Comparison of ENCODE assay signal across 18 cellular contexts in genomic region chr2:24912986-24913385, GRCh38.
"Had no signal": no experiment of that assay in that cellular context is flagged by ENCODE, and none has a peak within 500 bp of the region (broad histone marks: within the 10 kb centered on the region; RNA-seq: fewer than 3 reads in every experiment).

No MANE protein-coding gene starts in this region.

- H3K4me3 Mint-ChIP-seq: activated naive CD4-positive, alpha-beta T cell treated with anti-CD3 and anti-CD28 coated beads for 36 hours; activated T-helper 17 cell treated with anti-CD3 and anti-CD28 coated beads, Interleukin-2, amount 50 U/mL, for 72 hours; central memory CD8-positive, alpha-beta T cell; dendritic cell treated with granulocyte-macrophage colony-stimulating factor and Interleukin-4, amounts not matched to agents 40 ng/mL and 50 ng/mL, for 4 days; mesothelial cell of epicardium; stimulated activated naive CD8-positive, alpha-beta T cell treated with anti-CD3 and anti-CD28 coated beads, Interleukin-15, Interleukin-2, amounts not matched to agents 100 ng/mL and 50 ng/mL, for 24 hours had no signal

- H3K27me3 Mint-ChIP-seq: activated T-helper 17 cell treated with anti-CD3 and anti-CD28 coated beads, Interleukin-2, amount 50 U/mL, for 72 hours; central memory CD8-positive, alpha-beta T cell; stimulated activated naive CD8-positive, alpha-beta T cell treated with anti-CD3 and anti-CD28 coated beads, Interleukin-15, Interleukin-2, amounts not matched to agents 100 ng/mL and 50 ng/mL, for 24 hours had no signal

- H3K9me3 Mint-ChIP-seq: activated naive CD4-positive, alpha-beta T cell treated with anti-CD3 and anti-CD28 coated beads for 36 hours; activated T-helper 17 cell treated with anti-CD3 and anti-CD28 coated beads, Interleukin-2, amount 50 U/mL, for 72 hours; central memory CD8-positive, alpha-beta T cell; dendritic cell treated with granulocyte-macrophage colony-stimulating factor and Interleukin-4, amounts not matched to agents 40 ng/mL and 50 ng/mL, for 4 days; stimulated activated naive CD8-positive, alpha-beta T cell treated with anti-CD3 and anti-CD28 coated beads, Interleukin-15, Interleukin-2, amounts not matched to agents 100 ng/mL and 50 ng/mL, for 24 hours had no signal

- ATAC-seq: activated T-helper 17 cell treated with anti-CD3 and anti-CD28 coated beads, Interleukin-2, amount 50 U/mL, for 72 hours; esophagus mucosa; gastrocnemius medialis; left lobe of liver had no signal

- H3K27ac Mint-ChIP-seq: activated naive CD4-positive, alpha-beta T cell treated with anti-CD3 and anti-CD28 coated beads for 36 hours; activated T-helper 17 cell treated with anti-CD3 and anti-CD28 coated beads, Interleukin-2, amount 50 U/mL, for 72 hours; dendritic cell treated with granulocyte-macrophage colony-stimulating factor and Interleukin-4, amounts not matched to agents 40 ng/mL and 50 ng/mL, for 4 days; mesothelial cell of epicardium; progenitor cell of endocrine pancreas; stimulated activated naive CD8-positive, alpha-beta T cell treated with anti-CD3 and anti-CD28 coated beads, Interleukin-15, Interleukin-2, amounts not matched to agents 100 ng/mL and 50 ng/mL, for 24 hours had no signal

- DNase-seq: activated CD4-positive, alpha-beta T cell treated with anti-CD3 and anti-CD28 coated beads, Interleukin-2, amount 50 U/mL, for 48 hours; activated naive CD4-positive, alpha-beta T cell treated with anti-CD3 and anti-CD28 coated beads for 36 hours; activated T-cell treated with anti-CD3 and anti-CD28 coated beads, Interleukin-2, amount 50 U/mL, for 1 hour; brain microvascular endothelial cell; effector CD8-positive, alpha-beta T cell; gastrocnemius medialis; kidney; SW 1271; trophoblast cell; WERI-Rb-1 had no signal
